Comparison of ENCODE assay signal across 18 cellular contexts in genomic region chr13:47908200-47908902, GRCh38.
DNase-seq lines count a peak whose midpoint lies in the region; ATAC-seq, FAIRE-seq and TF ChIP-seq lines count a peak whose summit lies in the region.
"Had no signal": no experiment of that assay in that cellular context is flagged by ENCODE, and none has a peak within 500 bp of the region (broad histone marks: within the 10 kb centered on the region; RNA-seq: fewer than 3 reads in every experiment).

No MANE protein-coding gene starts in this region.

- BruUV-seq in IMR-90 (replicated peaks; lab: Mats Ljungman, UMichigan) = no TSS peak

- H3K9me3 ChIP-seq in IMR-90 (ENCODE audit: control insufficient read depth, insufficient read depth, low read length) = no peaks in the 10 kb centered on the region
- no peaks in the 10 kb centered on the region for H3K9me3 ChIP-seq in astrocyte (ENCODE audit: insufficient read depth, low read depth, low read length)
- H3K9me3 ChIP-seq: gastrocnemius medialis had no signal

- H3K18ac ChIP-seq in IMR-90 (ENCODE audit: low read depth, low read length) = no peak overlapping the region

- no peak overlapping the region for H3K14ac ChIP-seq in IMR-90 (replicated peaks; ENCODE audit: low read depth, low read length)

- H4K5ac ChIP-seq in IMR-90 (ENCODE audit: low read depth, low read length) = no peak overlapping the region

- H3K79me2 ChIP-seq in astrocyte (ENCODE audit: insufficient read depth, low read length) = no peaks in the 10 kb centered on the region

- TF ChIP-seq RAD21 in IMR-90 (IDR thresholded peaks at IDR 0.05; ENCODE audit: low read length) = no peak

- in situ Hi-C loops in IMR-90 (cut with MboI; ENCODE audit: low sequenced_read_pairs) = no loop called here

- no peak overlapping the region for H3K23ac ChIP-seq in IMR-90 (ENCODE audit: low read depth, low read length)

- H3K4me1 Mint-ChIP-seq in astrocyte (ENCODE audit: low read depth, unreplicated experiment) = peaks cover 5% of the 10 kb centered on the region
- H3K4me1 Mint-ChIP-seq: activated naive CD8-positive, alpha-beta T cell treated with anti-CD3 and anti-CD28 coated beads, Interleukin-2, amount 50 U/mL, for 24 hours had no signal

- no peak overlapping the region for H3K4ac ChIP-seq in IMR-90 (ENCODE audit: low read depth, low read length)

- dilution Hi-C loops in IMR-90 (cut with HindIII; ENCODE audit: low sequenced_read_pairs, unreplicated experiment) = no loop called here

- H2AK5ac ChIP-seq in IMR-90 (ENCODE audit: low read depth, low read length) = no peak overlapping the region

- H3K36me3 Mint-ChIP-seq in astrocyte (ENCODE audit: low read depth, unreplicated experiment) = peaks cover 1% of the 10 kb centered on the region

- H4K91ac ChIP-seq in IMR-90 (ENCODE audit: insufficient read depth, low read depth, low read length) = no peak overlapping the region

- TF ChIP-seq CTCF in IMR-90 (conservative IDR thresholded peaks at IDR 0.05; ENCODE audit: low read depth, low read length) = no peak
- TF ChIP-seq CTCF in astrocyte (IDR thresholded peaks at IDR 0.05; ENCODE audit: insufficient read depth, low read depth, low read length) = no peak
- TF ChIP-seq CTCF in fibroblast of villous mesenchyme (IDR thresholded peaks at IDR 0.05; ENCODE audit: insufficient read depth, low read depth, low read length) = no peak

- DNase-seq in CMK (ENCODE audit: low read depth) (peak; percentile 2), IMR-90 (peak; percentile 76), astrocyte (ENCODE audit: low read depth) (peak; percentile 80), fibroblast of villous mesenchyme (ENCODE audit: low read depth) (peak; percentile 12), COR-L47 (lab: John Stamatoyannopoulos, UW) (no peak)
- DNase-seq: activated CD4-positive, alpha-beta memory T cell treated with anti-CD3 and anti-CD28 coated beads for 36 hours; activated naive CD8-positive, alpha-beta T cell treated with anti-CD3 and anti-CD28 coated beads, Interleukin-2, amount 50 U/mL, for 24 hours; activated T-cell treated with anti-CD3 and anti-CD28 coated beads, Interleukin-2, amount 50 U/mL, for 72 hours; CD8-positive, alpha-beta T cell; cerebellar nuclear complex; gastrocnemius medialis; NCI-H526 treated with DMSO at 0.1 percent for 48 hours had no signal

- H3K27me3 ChIP-seq in IMR-90 (ENCODE audit: control insufficient read depth, insufficient read depth, low read length) = no peaks in the 10 kb centered on the region
- no peaks in the 10 kb centered on the region for H3K27me3 ChIP-seq in astrocyte (ENCODE audit: insufficient read depth, low read length)
- H3K27me3 ChIP-seq: gastrocnemius medialis had no signal

- no peak overlapping the region for H4K8ac ChIP-seq in IMR-90 (ENCODE audit: low read depth in 2 of 2, low read length in 2 of 2)

- H2BK120ac ChIP-seq in IMR-90 (ENCODE audit: low read depth, low read length) = no peak overlapping the region

- H2BK15ac ChIP-seq in IMR-90 (ENCODE audit: low read depth, low read length) = no peak overlapping the region

- POLR2A ChIA-PET in IMR-90 (lab: Charles Lee; ENCODE audit: unreplicated experiment) = no interaction called here

- H2AFZ ChIP-seq in IMR-90 (replicated peaks; ENCODE audit: low read length, poor library complexity) (no peak overlapping the region), astrocyte (ENCODE audit: low read depth, low read length) (no peak overlapping the region)

- H2AK9ac ChIP-seq in IMR-90 (replicated peaks; ENCODE audit: low read depth, low read length, poor library complexity) = no peak overlapping the region

- H3K9me1 ChIP-seq in IMR-90 (ENCODE audit: insufficient read depth, low read length) = no peaks in the 10 kb centered on the region

- no peak overlapping the region for H3K56ac ChIP-seq in IMR-90 (ENCODE audit: extremely low read depth, insufficient read depth, low read length)

- no peak for FAIRE-seq in astrocyte (lab: Jason Lieb, UNC)
- FAIRE-seq: RCC 7860 had no signal

- H3K4me1 ChIP-seq in IMR-90 (ENCODE audit: control insufficient read depth, insufficient read depth, low read length) (0 out of 2 replicates have a peak, but pooled peaks cover 2% of the 10 kb centered on the region), astrocyte (ENCODE audit: insufficient read depth, low read length) (peaks cover 4% of the 10 kb centered on the region)
- H3K4me1 ChIP-seq: gastrocnemius medialis had no signal

- 81% methylated on average over 5 of the region's 12 CpGs; no CpG with 5 or more reads in 1 of the 2 experiments for WGBS in IMR-90 (ENCODE audit: extremely low coverage in 2 of 2, insufficient read length in 1 of 2), 2 experiments

- H3K4me3 ChIP-seq in IMR-90 (ENCODE audit: insufficient read depth, low read depth, low read length) (no peak overlapping the region), astrocyte (ENCODE audit: insufficient read depth, low read depth, low read length) (no peak overlapping the region), fibroblast of villous mesenchyme (ENCODE audit: low read depth, low read length) (no peak overlapping the region)
- H3K4me3 ChIP-seq: gastrocnemius medialis, smooth muscle cell had no signal

- H3K27ac ChIP-seq in IMR-90 (ENCODE audit: insufficient read depth, low read length) (no peak overlapping the region), astrocyte (ENCODE audit: low read depth, low read length) (no peak overlapping the region)
- H3K27ac ChIP-seq: gastrocnemius medialis, VCaP had no signal

- no peaks in the 10 kb centered on the region for H3K27me3 Mint-ChIP-seq in astrocyte (ENCODE audit: low read depth, unreplicated experiment)
- H3K27me3 Mint-ChIP-seq: activated CD4-positive, alpha-beta memory T cell treated with anti-CD3 and anti-CD28 coated beads for 36 hours; activated naive CD8-positive, alpha-beta T cell treated with anti-CD3 and anti-CD28 coated beads, Interleukin-2, amount 50 U/mL, for 24 hours had no signal

- no peak overlapping the region for H2BK20ac ChIP-seq in IMR-90 (ENCODE audit: low read depth, low read length)

- H3K9ac ChIP-seq in IMR-90 (ENCODE audit: low read depth, low read length) = no peak overlapping the region
- H3K9ac ChIP-seq in astrocyte (ENCODE audit: low read length) = no peak overlapping the region

- H3K36me3 ChIP-seq in IMR-90 (ENCODE audit: control insufficient read depth, insufficient read depth, low read length) (no peaks in the 10 kb centered on the region), astrocyte (ENCODE audit: insufficient read depth, low read length) (no peaks in the 10 kb centered on the region)
- H3K36me3 ChIP-seq: gastrocnemius medialis had no signal

- no peaks in the 10 kb centered on the region for H3K79me1 ChIP-seq in IMR-90 (ENCODE audit: low read depth in 1 of 2, low read length in 2 of 2)

- ATAC-seq in IMR-90 (ENCODE audit: low read depth) (no peak; the same call in 1 of the 2 replicates), HG03469 (IDR thresholded peaks at IDR 0.05; ENCODE audit: unreplicated experiment) (no peak), GM18520 (IDR thresholded peaks at IDR 0.05; ENCODE audit: unreplicated experiment) (no peak), HG03097 (IDR thresholded peaks at IDR 0.05; ENCODE audit: low FRiP score, unreplicated experiment) (no peak)
- ATAC-seq: activated naive CD8-positive, alpha-beta T cell treated with anti-CD3 and anti-CD28 coated beads, Interleukin-2, amount 50 U/mL, for 24 hours; activated T-cell treated with anti-CD3 and anti-CD28 coated beads, Interleukin-2, amount 50 U/mL, for 72 hours; CD8-positive, alpha-beta T cell; gastrocnemius medialis had no signal

- CTCF ChIA-PET in IMR-90 (lab: Yijun Ruan, JAX) = no interaction called here

- H3K9me3 Mint-ChIP-seq in astrocyte (ENCODE audit: unreplicated experiment) = peaks cover 8% of the 10 kb centered on the region

- no peak for TF ChIP-seq POLR2A in IMR-90 (IDR thresholded peaks at IDR 0.05; ENCODE audit: low read depth, low read length)

- H2BK5ac ChIP-seq in IMR-90 (ENCODE audit: low read depth, low read length, poor library complexity, severe bottlenecking) = no peak overlapping the region

- no peaks in the 10 kb centered on the region for H4K20me1 ChIP-seq in IMR-90 (ENCODE audit: insufficient read depth, low read length)
- no peaks in the 10 kb centered on the region for H4K20me1 ChIP-seq in astrocyte (ENCODE audit: insufficient read depth, low read length)

- H3K4me2 ChIP-seq in IMR-90 (ENCODE audit: low read depth, low read length) = no peak overlapping the region
- no peak overlapping the region for H3K4me2 ChIP-seq in astrocyte (ENCODE audit: low read length)
- H3K4me2 ChIP-seq: smooth muscle cell had no signal

- no peak overlapping the region for H3K4me3 Mint-ChIP-seq in astrocyte (ENCODE audit: unreplicated experiment)
- H3K4me3 Mint-ChIP-seq: activated CD4-positive, alpha-beta memory T cell treated with anti-CD3 and anti-CD28 coated beads for 36 hours; activated naive CD8-positive, alpha-beta T cell treated with anti-CD3 and anti-CD28 coated beads, Interleukin-2, amount 50 U/mL, for 24 hours; activated T-cell treated with anti-CD3 and anti-CD28 coated beads, Interleukin-2, amount 50 U/mL, for 72 hours; CD8-positive, alpha-beta T cell had no signal

- intact Hi-C loops in IMR-90 (cut with micrococcal nuclease) = no loop called here

- H3K27ac Mint-ChIP-seq in astrocyte (ENCODE audit: unreplicated experiment) = no peak overlapping the region
- H3K27ac Mint-ChIP-seq: activated CD4-positive, alpha-beta memory T cell treated with anti-CD3 and anti-CD28 coated beads for 36 hours; activated naive CD8-positive, alpha-beta T cell treated with anti-CD3 and anti-CD28 coated beads, Interleukin-2, amount 50 U/mL, for 24 hours; activated T-cell treated with anti-CD3 and anti-CD28 coated beads, Interleukin-2, amount 50 U/mL, for 72 hours; CD8-positive, alpha-beta T cell had no signal

TF ChIP-seq in IMR-90, 13 proteins besides CTCF, POLR2A, EP300 and RAD21:
- TF ChIP-seq USF2 (IDR thresholded peaks at IDR 0.05; ENCODE audit: low read depth, low read length) (no peak), MAFK (IDR thresholded peaks at IDR 0.05; ENCODE audit: low read depth, low read length) (peak; percentile 36; the same call in 1 of the 2 replicates)
